ENCODE assay signal across 25 cellular contexts in the genomic region with DNA sequence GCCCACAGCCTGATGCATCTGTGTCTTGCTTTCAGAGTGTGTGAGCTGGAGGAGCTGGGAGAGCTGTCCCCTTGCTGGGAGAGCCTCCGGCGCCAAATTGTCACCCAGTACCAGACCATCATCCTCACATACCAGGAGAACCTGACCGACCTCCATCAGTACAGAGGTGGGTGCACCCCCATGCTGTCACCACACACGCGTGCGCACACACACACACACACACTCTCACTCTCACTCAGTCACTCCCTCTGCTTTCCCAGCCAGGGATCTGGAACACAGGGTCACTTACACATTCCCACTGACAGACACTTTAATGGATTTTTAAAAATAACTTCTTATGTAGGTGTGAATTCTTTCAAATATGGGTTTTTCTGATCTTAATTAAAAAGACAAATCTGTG.
DNase-seq lines count a peak whose midpoint lies in the region; ATAC-seq, FAIRE-seq and TF ChIP-seq lines count a peak whose summit lies in the region.
"Had no signal": no experiment of that assay in that cellular context is flagged by ENCODE, and none has a peak within 500 bp of the region (broad histone marks: within the 10 kb centered on the region; RNA-seq: fewer than 3 reads in every experiment).

No MANE protein-coding gene starts in this region.

- 88% methylated on average over 6 of the region's 6 CpGs; no CpG with 5 or more reads in 1 of the 2 experiments for WGBS in H1 (ENCODE audit: extremely low coverage in 1 of 2, insufficient coverage in 1 of 2, insufficient read length in 1 of 2, insufficient replicate concordance in 2 of 2, low coverage in 1 of 2, low lambda C conversion rate in 2 of 2, missing lambda C conversion rate in 1 of 2), 2 experiments
- WGBS in spleen, 5 donors: 95 to 97% (median 96%) methylated on average over 6 of the region's 6 CpGs
- WGBS in HepG2 (ENCODE audit: low lambda C conversion rate): 95% methylated on average over 6 of the region's 6 CpGs

- intact Hi-C loops in CD8-positive, alpha-beta T cell (cut with DNase I, micrococcal nuclease): no loop called here
- intact Hi-C loops in spleen (cut with DNase I; ENCODE audit: low total_unique reads): no loop called here
- intact Hi-C loops in HepG2 (cut with micrococcal nuclease; ENCODE audit: unreplicated experiment): no loop called here

- no peak for DNase-seq in CD8-positive, alpha-beta T cell
- no peak for DNase-seq in T-helper 17 cell
- DNase-seq in H1 (ENCODE audit: low read depth in 1 of 2, low spot score in 2 of 2): no peak
- peak; percentile 44 for DNase-seq in spleen
- DNase-seq in left lobe of liver (ENCODE audit: low spot score): no peak
- DNase-seq in cerebellum (ENCODE audit: low spot score): no peak
- DNase-seq in HepG2 (ENCODE audit: low spot score): no peak
- DNase-seq: ACHN, AML-193, DMS153, GDM1, IMR-90, Karpas-422, MG63, NCI-H1048, NCI-H1436, NCI-H1930, NCI-H345, NCI-H524 treated with DMSO at 0.1 percent for 48 hours, PC-3, RPMI8226, SIG-M5 had no signal

- in situ Hi-C loops in HepG2 (cut with HindIII; ENCODE audit: extremely low pct_ligation_motif_present, low pct_unique_long_range_greater_than_20kb): no loop called here

- H4K20me1 ChIP-seq in H1 (replicated peaks in 1 of 2; ENCODE audit: control insufficient read depth in 1 of 2, insufficient read depth in 2 of 2, low read length in 2 of 2) (peaks cover 1 to 5% of the 10 kb centered on the region in 2 experiments), HepG2 (ENCODE audit: insufficient read depth, low read length) (no peaks in the 10 kb centered on the region)

- H2BK15ac ChIP-seq in H1 (ENCODE audit: low read length): no peak overlapping the region

- H2BK120ac ChIP-seq in H1 (replicated peaks; ENCODE audit: low read depth, low read length): no peak overlapping the region

- no peak overlapping the region for H4K5ac ChIP-seq in H1 (ENCODE audit: insufficient read length, low read depth, low read length)

- CTCF ChIA-PET in CD8-positive, alpha-beta T cell (lab: Charles Lee): no interaction called here
- CTCF ChIA-PET in H1 (lab: Charles Lee; ENCODE audit: partially characterized antibody): interaction anchor here (1.3 kb wide), 1 partner anchor 97 kb away, joined by 3 read pairs; no protein-coding TSS in a partner anchor
- CTCF ChIA-PET in HepG2 (lab: Yijun Ruan, JAX; ENCODE audit: low intra/inter-chr PET ratio, low total read pairs): no interaction called here

- H2BK5ac ChIP-seq in H1 (ENCODE audit: low read depth, low read length): no peak overlapping the region

- H2AFZ ChIP-seq in H1 (ENCODE audit: low read length) (no peak overlapping the region), HepG2 (ENCODE audit: low read length) (no peak overlapping the region)

- H3K4ac ChIP-seq in H1 (replicated peaks; ENCODE audit: insufficient read length, low read depth, low read length): no peak overlapping the region

- no peak overlapping the region for H3K18ac ChIP-seq in H1 (ENCODE audit: extremely low read depth, low read length)

- BruUV-seq in HepG2 (replicated peaks; lab: Mats Ljungman, UMichigan): no TSS peak

- peak overlapping the region; percentile 64; the same call in 1 of the 2 replicates for H4K8ac ChIP-seq in H1 (ENCODE audit: extremely low read depth, insufficient read depth, low read length)

- TF ChIP-seq EP300 in H1 (IDR thresholded peaks at IDR 0.05; ENCODE audit: borderline replicate concordance in 1 of 2, low read depth in 2 of 2, low read length in 2 of 2) (no peak), HepG2 (IDR thresholded peaks at IDR 0.05; ENCODE audit: low read depth in 2 of 2, low read length in 2 of 2) (no peak), HepG2 (CRISPR knock-in tag; IDR thresholded peaks at IDR 0.05; ENCODE audit: borderline replicate concordance) (no peak)

- peaks cover 11% of the 10 kb centered on the region for H3K4me1 ChIP-seq in CD8-positive, alpha-beta T cell (ENCODE audit: insufficient read depth, low read length)
- H3K4me1 ChIP-seq in H1 (replicated peaks in 1 of 4; ENCODE audit: control insufficient read depth in 3 of 4, insufficient read depth in 4 of 4, low read length in 3 of 4) (no peaks in the 10 kb centered on the region), spleen (peaks cover 0 to 20% (median 9%) of the 10 kb centered on the region in 6 donors), HepG2 (ENCODE audit: insufficient read depth, low read length) (no peaks in the 10 kb centered on the region)
- H3K4me1 ChIP-seq: HAP-1 had no signal

- H3K27ac Mint-ChIP-seq in CD8-positive, alpha-beta T cell: peak overlapping the region; percentile 63
- H3K27ac Mint-ChIP-seq in T-helper 17 cell: peak overlapping the region; percentile 24

- no peak overlapping the region for H3K27ac ChIP-seq in CD8-positive, alpha-beta T cell (ENCODE audit: low read depth, low read length)
- H3K27ac ChIP-seq in H1 (ENCODE audit: low read depth, low read length): no peak overlapping the region
- no peak overlapping the region for H3K27ac ChIP-seq in spleen
- H3K27ac ChIP-seq in HepG2 (ENCODE audit: extremely low read length, insufficient read depth, low read length): no peak overlapping the region
- H3K27ac ChIP-seq: C4-2B, HL-60 had no signal

- ATAC-seq in CD8-positive, alpha-beta T cell: no peak
- ATAC-seq in T-helper 17 cell: no peak
- ATAC-seq in left lobe of liver: no peak
- no peak for ATAC-seq in HepG2
- ATAC-seq: PC-3 had no signal

- no peak overlapping the region for H3K56ac ChIP-seq in H1 (replicated peaks; ENCODE audit: insufficient read length, low read depth, low read length)

- no peak for TF ChIP-seq POLR2A in H1 (IDR thresholded peaks at IDR 0.05; ENCODE audit: control extremely low read depth in 1 of 2, low read depth in 2 of 2, low read length in 2 of 2)
- TF ChIP-seq POLR2A in spleen (IDR thresholded peaks at IDR 0.05): no peak
- TF ChIP-seq POLR2A in HepG2 (IDR thresholded peaks at IDR 0.05; ENCODE audit: insufficient read depth in 1 of 2, low read depth in 2 of 2, low read length in 2 of 2): no peak

- H3K4me3 Mint-ChIP-seq in CD8-positive, alpha-beta T cell: no peak overlapping the region
- no peak overlapping the region for H3K4me3 Mint-ChIP-seq in T-helper 17 cell

- no peak overlapping the region for H2BK12ac ChIP-seq in H1 (ENCODE audit: low read depth, low read length)

- no peak overlapping the region for H3K9ac ChIP-seq in H1 (replicated peaks in 1 of 4; ENCODE audit: extremely low read depth in 1 of 4, low read depth in 3 of 4, low read length in 3 of 4)
- no peak overlapping the region for H3K9ac ChIP-seq in HepG2 (ENCODE audit: insufficient read depth, low read depth, low read length)

- H3K4me3 ChIP-seq in CD8-positive, alpha-beta T cell (ENCODE audit: low read depth, low read length): no peak overlapping the region
- H3K4me3 ChIP-seq in H1 (ENCODE audit: extremely low read depth in 1 of 4, insufficient read depth in 2 of 4, low read depth in 3 of 4, low read length in 4 of 4) (no peak overlapping the region), spleen (no peak overlapping the region), HepG2 (replicated peaks in 1 of 3; ENCODE audit: insufficient read depth in 1 of 3, low read depth in 2 of 3, low read length in 3 of 3) (no peak overlapping the region)
- H3K4me3 ChIP-seq: HAP-1, MG63 had no signal

- H3K79me2 ChIP-seq in H1 (ENCODE audit: control insufficient read depth in 1 of 2, insufficient read depth in 2 of 2, low read length in 2 of 2): no peaks in the 10 kb centered on the region
- no peaks in the 10 kb centered on the region for H3K79me2 ChIP-seq in HepG2 (ENCODE audit: insufficient read depth, low read length)

- TF ChIP-seq CTCF in CD8-positive, alpha-beta T cell (IDR thresholded peaks at IDR 0.05): no peak
- no peak for TF ChIP-seq CTCF in H1 (IDR thresholded peaks at IDR 0.05; ENCODE audit: control extremely low read depth in 1 of 3, insufficient read depth in 1 of 3, low read depth in 1 of 3, low read length in 3 of 3)
- no peak for TF ChIP-seq CTCF in spleen (IDR thresholded peaks at IDR 0.05 in 8 of 11, conservative IDR thresholded peaks at IDR 0.05 in 3 of 11)
- TF ChIP-seq CTCF in HepG2 (CRISPR knock-in tag; IDR thresholded peaks at IDR 0.05): no peak

- H3K79me1 ChIP-seq in H1 (ENCODE audit: low read depth, low read length): no peaks in the 10 kb centered on the region

- H3K9me3 ChIP-seq in CD8-positive, alpha-beta T cell (ENCODE audit: low read length): no peaks in the 10 kb centered on the region
- H3K9me3 ChIP-seq in T-helper 17 cell (ENCODE audit: control insufficient read depth, low read length, poor library complexity, severe bottlenecking) (no peaks in the 10 kb centered on the region), H1 (ENCODE audit: insufficient read depth in 2 of 2, low read depth in 1 of 2, low read length in 1 of 2) (no peaks in the 10 kb centered on the region), spleen (no peaks in the 10 kb centered on the region), HepG2 (ENCODE audit: low read length) (no peaks in the 10 kb centered on the region)
- H3K9me3 ChIP-seq: HAP-1, MG63 had no signal

- H3K23me2 ChIP-seq in H1 (ENCODE audit: low read depth, low read length): no peaks in the 10 kb centered on the region

- no peak for TF ChIP-seq RAD21 in H1 (IDR thresholded peaks at IDR 0.05 in 1 of 2, conservative IDR thresholded peaks at IDR 0.05 in 1 of 2; ENCODE audit: low read depth in 2 of 2, low read length in 2 of 2)
- TF ChIP-seq RAD21 in HepG2 (CRISPR knock-in tag; IDR thresholded peaks at IDR 0.05): no peak

- peaks cover 62% of the 10 kb centered on the region for H3K36me3 ChIP-seq in CD8-positive, alpha-beta T cell (ENCODE audit: insufficient read depth, low read length)
- peaks cover 17 to 43% (median 34%) of the 10 kb centered on the region in 4 experiments for H3K36me3 ChIP-seq in H1 (ENCODE audit: control insufficient read depth in 2 of 4, insufficient read depth in 4 of 4, low read length in 3 of 4)
- peaks cover 0 to 100% (median 61%) of the 10 kb centered on the region in 6 donors for H3K36me3 ChIP-seq in spleen
- peaks cover 9 to 35% of the 10 kb centered on the region in 2 experiments; a peak in 4 of 5 replicates for H3K36me3 ChIP-seq in HepG2 (replicated peaks in 1 of 2; ENCODE audit: control insufficient read depth in 1 of 2, insufficient read depth in 2 of 2, low read length in 2 of 2)
- H3K36me3 ChIP-seq: MG63 had no signal

- peaks cover 25% of the 10 kb centered on the region for H3K4me1 Mint-ChIP-seq in CD8-positive, alpha-beta T cell (ENCODE audit: low read depth)
- H3K4me1 Mint-ChIP-seq in T-helper 17 cell: peaks cover 36% of the 10 kb centered on the region

- FAIRE-seq in H1 (lab: Jason Lieb, UNC) (no peak), HepG2 (lab: Jason Lieb, UNC) (no peak)

- H3K14ac ChIP-seq in H1 (ENCODE audit: insufficient read length): no peak overlapping the region

- no peak overlapping the region for H3K23ac ChIP-seq in H1 (ENCODE audit: insufficient read length)

- no peaks in the 10 kb centered on the region for H3K27me3 ChIP-seq in CD8-positive, alpha-beta T cell (ENCODE audit: insufficient read depth, low read length)
- H3K27me3 ChIP-seq in H1 (replicated peaks in 1 of 4; ENCODE audit: control insufficient read depth in 3 of 4, extremely low read depth in 1 of 4, insufficient read depth in 3 of 4, low read length in 3 of 4) (no peaks in the 10 kb centered on the region), spleen (replicated peaks in 1 of 7) (no peaks in the 10 kb centered on the region), HepG2 (ENCODE audit: control insufficient read depth in 1 of 2, insufficient read depth in 2 of 2, low read length in 2 of 2) (no peaks in the 10 kb centered on the region)
- H3K27me3 ChIP-seq: MG63 had no signal

- no peak overlapping the region for H2BK20ac ChIP-seq in H1 (ENCODE audit: low read length)

- H2AK5ac ChIP-seq in H1 (ENCODE audit: low read depth, low read length): no peak overlapping the region

- H3K9me3 Mint-ChIP-seq in CD8-positive, alpha-beta T cell: no peaks in the 10 kb centered on the region

- H3K4me2 ChIP-seq in H1 (ENCODE audit: insufficient read depth in 1 of 2, low read depth in 2 of 2, low read length in 2 of 2) (no peak overlapping the region), HepG2 (ENCODE audit: low read depth, low read length) (no peak overlapping the region)

- H3K27me3 Mint-ChIP-seq in CD8-positive, alpha-beta T cell (ENCODE audit: low read depth): no peaks in the 10 kb centered on the region
- no peaks in the 10 kb centered on the region for H3K27me3 Mint-ChIP-seq in T-helper 17 cell

- peaks cover 91% of the 10 kb centered on the region for H3K36me3 Mint-ChIP-seq in CD8-positive, alpha-beta T cell
- H3K36me3 Mint-ChIP-seq in T-helper 17 cell (ENCODE audit: low read depth): peaks cover 13% of the 10 kb centered on the region

- H4K91ac ChIP-seq in H1 (replicated peaks; ENCODE audit: insufficient read length, low read length): no peak overlapping the region

- POLR2A ChIA-PET in CD8-positive, alpha-beta T cell (lab: Charles Lee): no interaction called here
- POLR2A ChIA-PET in H1 (lab: Charles Lee; ENCODE audit: partially characterized antibody): no interaction called here
- POLR2A ChIA-PET in HepG2 (lab: Yijun Ruan, JAX): no interaction called here
